Comparison of ENCODE assay signal across 17 cellular contexts in the genomic region with DNA sequence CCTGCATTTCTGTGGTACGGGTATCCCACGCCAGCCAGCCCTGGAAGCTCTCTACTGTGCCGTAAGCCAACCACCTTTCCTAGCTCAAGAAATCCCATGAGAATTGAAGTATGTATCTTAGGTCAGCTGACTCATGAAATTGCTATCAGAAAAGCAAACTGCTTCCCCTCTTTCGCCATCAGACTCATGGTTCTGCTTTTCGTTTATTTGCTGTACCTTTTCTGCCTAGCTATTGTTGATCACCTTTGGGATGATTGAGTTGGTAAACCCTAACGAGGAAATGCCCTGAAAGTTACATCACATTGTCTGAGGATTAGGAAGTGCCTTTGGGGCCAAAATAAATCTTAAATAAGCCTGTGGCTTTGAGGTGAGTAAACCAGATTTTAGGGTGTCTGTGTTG. TPM values are rescaled to one million over a fixed set of nuclear protein-coding genes. Genes with fewer than 3 reads are reported as not detected.
DNase-seq lines count a peak whose midpoint lies in the region.
"Had no signal": no experiment of that assay in that cellular context is flagged by ENCODE, and none has a peak within 500 bp of the region (broad histone marks: within the 10 kb centered on the region; RNA-seq: fewer than 3 reads in every experiment).

A gene with protein sequence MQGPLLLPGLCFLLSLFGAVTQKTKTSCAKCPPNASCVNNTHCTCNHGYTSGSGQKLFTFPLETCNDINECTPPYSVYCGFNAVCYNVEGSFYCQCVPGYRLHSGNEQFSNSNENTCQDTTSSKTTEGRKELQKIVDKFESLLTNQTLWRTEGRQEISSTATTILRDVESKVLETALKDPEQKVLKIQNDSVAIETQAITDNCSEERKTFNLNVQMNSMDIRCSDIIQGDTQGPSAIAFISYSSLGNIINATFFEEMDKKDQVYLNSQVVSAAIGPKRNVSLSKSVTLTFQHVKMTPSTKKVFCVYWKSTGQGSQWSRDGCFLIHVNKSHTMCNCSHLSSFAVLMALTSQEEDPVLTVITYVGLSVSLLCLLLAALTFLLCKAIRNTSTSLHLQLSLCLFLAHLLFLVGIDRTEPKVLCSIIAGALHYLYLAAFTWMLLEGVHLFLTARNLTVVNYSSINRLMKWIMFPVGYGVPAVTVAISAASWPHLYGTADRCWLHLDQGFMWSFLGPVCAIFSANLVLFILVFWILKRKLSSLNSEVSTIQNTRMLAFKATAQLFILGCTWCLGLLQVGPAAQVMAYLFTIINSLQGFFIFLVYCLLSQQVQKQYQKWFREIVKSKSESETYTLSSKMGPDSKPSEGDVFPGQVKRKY (minus strand): TSS at position 81 of the 400 bp plus-strand sequence. CDS start 74 bp downstream, at position 7.

- H3K9me3 ChIP-seq in Karpas-422 (ENCODE audit: low read length), result peaks cover 5% of the 10 kb centered on the region; the same call in 1 of the 2 replicates

- H3K79me2 ChIP-seq in Karpas-422 (ENCODE audit: low read length), result no peaks in the 10 kb centered on the region

- no peak within 1 kb of the TSS for H3K4me3 ChIP-seq in Karpas-422 (ENCODE audit: low read length)
- H3K4me3 ChIP-seq: cardiac muscle cell had no signal

- H3K27ac ChIP-seq in Karpas-422 (ENCODE audit: low read length), result no peak within 1 kb of the TSS
- H3K27ac ChIP-seq: cardiac muscle cell had no signal

- no peaks in the 10 kb centered on the region for H3K36me3 ChIP-seq in Karpas-422 (ENCODE audit: insufficient read depth, low read length)
- H3K36me3 ChIP-seq: cardiac muscle cell had no signal

- H3K4me1 ChIP-seq in Karpas-422 (ENCODE audit: low read length), result no peaks in the 10 kb centered on the region

- no peaks in the 10 kb centered on the region for H3K9me2 ChIP-seq in Karpas-422 (replicated peaks; ENCODE audit: insufficient read depth, low read length)

- no peak within 1 kb of the TSS for H2AFZ ChIP-seq in Karpas-422 (ENCODE audit: low read length)

- H3K4me2 ChIP-seq in Karpas-422 (ENCODE audit: low read depth, low read length, poor library complexity, severe bottlenecking), result no peak within 1 kb of the TSS

- no peaks in the 10 kb centered on the region for H4K20me1 ChIP-seq in Karpas-422 (ENCODE audit: insufficient read depth, low read depth, low read length)

- H3K27me3 ChIP-seq in Karpas-422 (ENCODE audit: low read length), result no peaks in the 10 kb centered on the region; the same call in 1 of the 2 replicates
- H3K27me3 ChIP-seq: cardiac muscle cell had no signal

- DNase-seq in CD1c-positive myeloid dendritic cell (ENCODE audit: extremely low spot score) (peak; percentile 76), Karpas-422 (peak; percentile 46), SKM-1 treated with dmso at 0.1 percent for 144 hours (lab: John Stamatoyannopoulos, UW; ENCODE audit: unreplicated experiment) (peak; percentile 88), midbrain (lab: John Stamatoyannopoulos, UW) (peak; percentile 0), NCI-H1436 (lab: John Stamatoyannopoulos, UW) (no peak), hepatic stellate cell (ENCODE audit: low spot score) (no peak), kidney glomerular epithelial cell (lab: John Stamatoyannopoulos, UW) (no peak)
- DNase-seq in stimulated activated naive CD4-positive, alpha-beta T cell (lab: John Stamatoyannopoulos, UW), result no peak
- DNase-seq: activated CD4-positive, alpha-beta T cell treated with anti-CD3 and anti-CD28 coated beads for 48 hours; NCI-H1694 treated with DMSO at 0.1 percent for 48 hours; RPMI8226; T-helper 17 cell had no signal

- no peak within 1 kb of the TSS for H3K9ac ChIP-seq in Karpas-422 (ENCODE audit: low read length)

RNA-seq across cellular contexts. Expression of the gene that starts here (rescaled TPM):
- 0.30 TPM in 1 of 2 replicates, not detected in the other for total RNA-seq in Karpas-422 (2014; rRNA removed; shearing (Covaris generic); ENCODE audit: low replicate concordance)
- total RNA-seq: cardiac muscle cell, mucosa of gallbladder, NCI-H460, osteocyte, skeletal muscle tissue had no signal

Comparison
In these comparisons a context has a peak if more than half of its experiments do, and no peak if none do; other contexts are left out.
1. Peak in DNase-seq in Karpas-422; RNA of the gene not detected or under 1 TPM.
2. DNase-seq: peak in CD1c-positive myeloid dendritic cell (single experiment), SKM-1 treated with dmso at 0.1 percent for 144 hours (single experiment) and midbrain (single experiment); none in NCI-H1436 (single experiment), hepatic stellate cell (single experiment), kidney glomerular epithelial cell (single experiment) and stimulated activated naive CD4-positive, alpha-beta T cell (0 of 6).